ENCODE assay signal across 19 cellular contexts in genomic region chr14:22801716-22802115, GRCh38. TPM values are rescaled to one million over a fixed set of nuclear protein-coding genes. Genes with fewer than 3 reads are reported as not detected.
DNase-seq lines count a peak whose midpoint lies in the region; ATAC-seq, FAIRE-seq and TF ChIP-seq lines count a peak whose summit lies in the region.
"Had no signal": no experiment of that assay in that cellular context is flagged by ENCODE, and none has a peak within 500 bp of the region (broad histone marks: within the 10 kb centered on the region; RNA-seq: fewer than 3 reads in every experiment).

No MANE protein-coding gene starts in this region.

- ATAC-seq in HepG2 (no peak), psoas muscle (no peak)

- CTCF ChIA-PET in HepG2 (lab: Yijun Ruan, JAX; ENCODE audit: low intra/inter-chr PET ratio, low total read pairs) (no interaction called here), GM10248 (lab: Yijun Ruan, JAX) (interaction anchor here (0.9 to 1.7 kb wide), 7 partner anchors 10 to 231 kb away, joined by 3 to 4 read pairs (median 3); no protein-coding TSS in a partner anchor)

- H3K9me3 ChIP-seq in HepG2 (ENCODE audit: low read length) (no peaks in the 10 kb centered on the region), trophoblast cell (ENCODE audit: insufficient read depth, low read depth, low read length) (peaks cover 3% of the 10 kb centered on the region), psoas muscle (no peaks in the 10 kb centered on the region), MM.1S (replicated peaks; ENCODE audit: insufficient read depth, low read length) (no peaks in the 10 kb centered on the region)
- H3K9me3 ChIP-seq: BE2C, Caco-2, HAP-1 had no signal

- in situ Hi-C loops in HepG2 (cut with HindIII; ENCODE audit: extremely low pct_ligation_motif_present, low pct_unique_long_range_greater_than_20kb), result no loop called here

- DNase-seq in CD14-positive monocyte (ENCODE audit: low spot score) (no peak), HL-60 (ENCODE audit: low read depth in 1 of 2, low spot score in 1 of 2) (no peak), HepG2 (ENCODE audit: low spot score) (no peak), trophoblast cell (peak; percentile 69 to 76), psoas muscle (no peak), mesothelial cell of epicardium (ENCODE audit: low spot score in 2 of 2, unreplicated experiment in 2 of 2) (no peak), MM.1S (no peak), GM10248 (ENCODE audit: extremely low spot score) (no peak)
- DNase-seq: 8988T; BE2C; Caco-2; CD8-positive, alpha-beta memory T cell; DND-41; GF-D8; HFFc6 had no signal

- H3K27me3 Mint-ChIP-seq in CD14-positive monocyte (ENCODE audit: low read depth in 3 of 3) (peaks cover 0 to 2% (median 2%) of the 10 kb centered on the region in 3 donors), mesothelial cell of epicardium (ENCODE audit: low read depth) (no peaks in the 10 kb centered on the region)

- H3K9ac ChIP-seq in HepG2 (ENCODE audit: insufficient read depth, low read depth, low read length) (no peak overlapping the region), trophoblast cell (ENCODE audit: low read length) (no peak overlapping the region), MM.1S (ENCODE audit: low read length) (no peak overlapping the region)

- H3K79me2 ChIP-seq in HepG2 (ENCODE audit: insufficient read depth, low read length) (no peaks in the 10 kb centered on the region), trophoblast cell (ENCODE audit: control insufficient read depth, insufficient read depth, low read length, poor library complexity) (no peaks in the 10 kb centered on the region), MM.1S (ENCODE audit: low read length) (no peaks in the 10 kb centered on the region)

- H2BK5ac ChIP-seq in trophoblast cell (ENCODE audit: low read depth, low read length, poor library complexity), result no peak overlapping the region

- peaks cover 4% of the 10 kb centered on the region for H3K79me1 ChIP-seq in trophoblast cell (ENCODE audit: low read length)

- WGBS in HepG2 (ENCODE audit: low lambda C conversion rate), result 39% methylated on average over 8 of the region's 8 CpGs
- no CpG with 5 or more reads among the region's 8 CpGs for whole genome bisulfite sequencing in trophoblast cell (ENCODE audit: extremely low coverage, insufficient coverage, insufficient read length)
- WGBS in psoas muscle, 3 donors, result 81 to 87% (median 87%) methylated on average over 8 of the region's 8 CpGs

- no peak overlapping the region for H2BK120ac ChIP-seq in trophoblast cell (ENCODE audit: insufficient read depth, low read length, poor library complexity)

- BruUV-seq in HepG2 (replicated peaks; lab: Mats Ljungman, UMichigan), result no TSS peak

- no peak for TF ChIP-seq RAD21 in HepG2 (CRISPR knock-in tag; IDR thresholded peaks at IDR 0.05)

- no peaks in the 10 kb centered on the region for H3K9me2 ChIP-seq in MM.1S (replicated peaks; ENCODE audit: insufficient read depth, low read length)

- no peak overlapping the region for H2AK5ac ChIP-seq in trophoblast cell (ENCODE audit: low read length)

- H3K36me3 ChIP-seq in HepG2 (replicated peaks in 1 of 2; ENCODE audit: control insufficient read depth in 1 of 2, insufficient read depth in 2 of 2, low read length in 2 of 2), result no peaks in the 10 kb centered on the region
- H3K36me3 ChIP-seq in trophoblast cell (ENCODE audit: control insufficient read depth in 1 of 2, insufficient read depth in 2 of 2, low read length in 2 of 2), result no peaks in the 10 kb centered on the region
- no peaks in the 10 kb centered on the region for H3K36me3 ChIP-seq in psoas muscle (ENCODE audit: insufficient read depth in 1 of 2, low read depth in 1 of 2)
- no peaks in the 10 kb centered on the region for H3K36me3 ChIP-seq in MM.1S (replicated peaks; ENCODE audit: insufficient read depth, low read length)
- H3K36me3 ChIP-seq: BE2C, HAP-1 had no signal

- H3K27ac Mint-ChIP-seq in CD14-positive monocyte, result peak overlapping the region; percentile 72 to 91 (median 86)
- no peak overlapping the region for H3K27ac Mint-ChIP-seq in mesothelial cell of epicardium
- H3K27ac Mint-ChIP-seq: CD8-positive, alpha-beta memory T cell; HFFc6 had no signal

- H4K12ac ChIP-seq in trophoblast cell (ENCODE audit: low read depth, low read length), result no peak overlapping the region

- H3K18ac ChIP-seq in trophoblast cell (ENCODE audit: low read length), result no peak overlapping the region

- POLR2A ChIA-PET in HepG2 (lab: Yijun Ruan, JAX) (no interaction called here), GM10248 (lab: Yijun Ruan, JAX) (no interaction called here)

- H3K27ac ChIP-seq in HL-60 (replicated peaks) (peak overlapping the region; percentile 66), HepG2 (ENCODE audit: extremely low read length, insufficient read depth, low read length) (no peak overlapping the region), trophoblast cell (ENCODE audit: low read depth, low read length) (no peak overlapping the region), psoas muscle (no peak overlapping the region), MM.1S (ENCODE audit: low read length) (no peak overlapping the region)
- H3K27ac ChIP-seq: C4-2B had no signal

- H3K14ac ChIP-seq in trophoblast cell (ENCODE audit: low read length), result no peak overlapping the region

- intact Hi-C loops in CD14-positive monocyte (cut with micrococcal nuclease) (no loop called here), HepG2 (cut with micrococcal nuclease; ENCODE audit: unreplicated experiment) (no loop called here), psoas muscle (cut with DNase I) (no loop called here)

- H4K20me1 ChIP-seq in HepG2 (ENCODE audit: insufficient read depth, low read length) (no peaks in the 10 kb centered on the region), MM.1S (ENCODE audit: insufficient read depth, low read length) (no peaks in the 10 kb centered on the region)

- H3K36me3 Mint-ChIP-seq in CD14-positive monocyte, result peaks cover 55 to 84% of the 10 kb centered on the region in 2 donors
- peaks cover 4% of the 10 kb centered on the region for H3K36me3 Mint-ChIP-seq in mesothelial cell of epicardium

- H3K4me1 Mint-ChIP-seq in CD14-positive monocyte (peaks cover 92% of the 10 kb centered on the region), mesothelial cell of epicardium (no peaks in the 10 kb centered on the region)
- H3K4me1 Mint-ChIP-seq: CD8-positive, alpha-beta memory T cell had no signal

- no peak for TF ChIP-seq EP300 in HepG2 (IDR thresholded peaks at IDR 0.05; ENCODE audit: low read depth in 2 of 2, low read length in 2 of 2)
- no peak for TF ChIP-seq EP300 in HepG2 (CRISPR knock-in tag; IDR thresholded peaks at IDR 0.05; ENCODE audit: borderline replicate concordance)

- H3K4me2 ChIP-seq in HepG2 (ENCODE audit: low read depth, low read length), result no peak overlapping the region
- H3K4me2 ChIP-seq in trophoblast cell (ENCODE audit: low read length), result no peak overlapping the region
- H3K4me2 ChIP-seq in MM.1S (ENCODE audit: low read depth, low read length), result no peak overlapping the region

- peaks cover 0 to 2% (median 0%) of the 10 kb centered on the region in 7 donors for H3K9me3 Mint-ChIP-seq in CD14-positive monocyte
- H3K9me3 Mint-ChIP-seq in mesothelial cell of epicardium, result peaks cover 4% of the 10 kb centered on the region
- H3K9me3 Mint-ChIP-seq: HFFc6 had no signal

- no peak overlapping the region for H2BK12ac ChIP-seq in trophoblast cell (ENCODE audit: low read length)

- no peak overlapping the region for H3K4me3 ChIP-seq in HL-60 (replicated peaks; ENCODE audit: insufficient read depth, low read length)
- H3K4me3 ChIP-seq in HepG2 (replicated peaks in 1 of 3; ENCODE audit: insufficient read depth in 1 of 3, low read depth in 2 of 3, low read length in 3 of 3), result no peak overlapping the region
- no peak overlapping the region for H3K4me3 ChIP-seq in trophoblast cell (ENCODE audit: low read depth, low read length)
- H3K4me3 ChIP-seq in psoas muscle, result no peak overlapping the region
- H3K4me3 ChIP-seq in MM.1S (ENCODE audit: low read length), result no peak overlapping the region
- H3K4me3 ChIP-seq: HAP-1 had no signal

- H4K8ac ChIP-seq in trophoblast cell (ENCODE audit: low read depth, low read length), result no peak overlapping the region

- no peak for TF ChIP-seq POLR2A in HepG2 (IDR thresholded peaks at IDR 0.05; ENCODE audit: insufficient read depth in 1 of 2, low read depth in 2 of 2, low read length in 2 of 2)

- no peak for TF ChIP-seq CTCF in CD14-positive monocyte (IDR thresholded peaks at IDR 0.05)
- no peak for TF ChIP-seq CTCF in HL-60 (IDR thresholded peaks at IDR 0.05; ENCODE audit: insufficient read depth, low read length)
- TF ChIP-seq CTCF in HepG2 (CRISPR knock-in tag; IDR thresholded peaks at IDR 0.05), result no peak
- no peak for TF ChIP-seq CTCF in psoas muscle (IDR thresholded peaks at IDR 0.05)
- no peak for TF ChIP-seq CTCF in mesothelial cell of epicardium (IDR thresholded peaks at IDR 0.05; ENCODE audit: unreplicated experiment)
- TF ChIP-seq CTCF in MM.1S (IDR thresholded peaks at IDR 0.05; ENCODE audit: low read length), result no peak
- TF ChIP-seq CTCF in GM10248 (IDR thresholded peaks at IDR 0.05; ENCODE audit: control extremely low read depth, extremely low read depth, low read depth, missing control alignments), result no peak

- H3K4me3 Mint-ChIP-seq in CD14-positive monocyte (no peak overlapping the region), mesothelial cell of epicardium (no peak overlapping the region)
- H3K4me3 Mint-ChIP-seq: CD8-positive, alpha-beta memory T cell; HFFc6 had no signal

- FAIRE-seq in HepG2 (lab: Jason Lieb, UNC), result no peak
- FAIRE-seq: H1 had no signal

- H3F3A ChIP-seq in MM.1S (ENCODE audit: insufficient read depth, low read length), result no peaks in the 10 kb centered on the region

- peaks cover 18% of the 10 kb centered on the region for H3K4me1 ChIP-seq in HepG2 (ENCODE audit: insufficient read depth, low read length)
- H3K4me1 ChIP-seq in trophoblast cell (ENCODE audit: control insufficient read depth in 1 of 2, insufficient read depth in 2 of 2, low read length in 2 of 2), result peaks cover 5 to 15% of the 10 kb centered on the region in 2 experiments
- H3K4me1 ChIP-seq in psoas muscle, result no peaks in the 10 kb centered on the region
- H3K4me1 ChIP-seq in MM.1S (ENCODE audit: low read length), result no peaks in the 10 kb centered on the region
- H3K4me1 ChIP-seq: BE2C, HAP-1 had no signal

- H3K23ac ChIP-seq in trophoblast cell (ENCODE audit: low read length), result no peak overlapping the region

- no peak overlapping the region for H3K4ac ChIP-seq in trophoblast cell (ENCODE audit: low read depth, low read length)

- H2AFZ ChIP-seq in HepG2 (ENCODE audit: low read length), result no peak overlapping the region
- no peak overlapping the region for H2AFZ ChIP-seq in trophoblast cell (ENCODE audit: insufficient read depth, low read length, poor library complexity)
- H2AFZ ChIP-seq in MM.1S (ENCODE audit: low read length), result no peak overlapping the region

- no peaks in the 10 kb centered on the region for H3K27me3 ChIP-seq in HL-60 (ENCODE audit: insufficient read depth, poor library complexity, severe bottlenecking)
- no peaks in the 10 kb centered on the region for H3K27me3 ChIP-seq in HepG2 (ENCODE audit: control insufficient read depth in 1 of 2, insufficient read depth in 2 of 2, low read length in 2 of 2)
- no peaks in the 10 kb centered on the region for H3K27me3 ChIP-seq in trophoblast cell (ENCODE audit: insufficient read depth, low read length)
- H3K27me3 ChIP-seq in psoas muscle (ENCODE audit: insufficient read depth in 3 of 3, low read length in 2 of 3), result peaks cover 0 to 11% (median 2%) of the 10 kb centered on the region in 3 donors
- no peaks in the 10 kb centered on the region for H3K27me3 ChIP-seq in MM.1S (replicated peaks; ENCODE audit: insufficient read depth, low read length)

- no peak overlapping the region for H4K91ac ChIP-seq in trophoblast cell (ENCODE audit: low read depth, low read length)

RNA-seq across cellular contexts. Expression of gene SLC7A7, which starts 13.5 kb away (rescaled TPM):
- 100 to 1,000 TPM; 262 to 371 TPM for polyA plus RNA-seq in CD14-positive monocyte
- total RNA-seq in HepG2 (2016; rRNA removed; fragmentation: Illumina TruSeq; extraction: Trizol), result 0.07 and 0.13 TPM in 2 replicates
- total RNA-seq in HepG2 (2016; cell fraction: cytosol; rRNA removed; fragmentation: Illumina TruSeq; extraction: Trizol; ENCODE audit: low read depth), result not detected in 2 replicates
- 0.17 TPM in 1 of 2 replicates, not detected in the other for total RNA-seq in HepG2 (2016; cell fraction: insoluble cytoplasmic fraction; rRNA removed; fragmentation: Illumina TruSeq; extraction: Trizol)
- 0.10 and 0.15 TPM in 2 replicates for total RNA-seq in HepG2 (2016; cell fraction: membrane; rRNA removed; fragmentation: Illumina TruSeq; extraction: Trizol)
- 0.38 TPM in 1 of 2 replicates, not detected in the other for total RNA-seq in HepG2 (2016; cell fraction: nucleus; rRNA removed; fragmentation: Illumina TruSeq; extraction: Trizol)
- 0.63 and 1.1 TPM in 2 replicates for polyA plus RNA-seq in HepG2 (2011; rRNA removed)
- polyA plus RNA-seq in HepG2 (2011; cell fraction: cytosol; rRNA removed), result 0.94 and 1.3 TPM in 2 replicates
- polyA plus RNA-seq in HepG2 (2011; cell fraction: nucleus; rRNA removed), result 2.3 and 2.5 TPM in 2 replicates
- polyA plus RNA-seq in HepG2 (2012), result 1.3 and 1.7 TPM in 2 replicates
- not detected in 2 replicates for polyA plus RNA-seq in HepG2 (2016; cell fraction: cytosol; fragmentation: Illumina TruSeq; extraction: Trizol; ENCODE audit: low read depth)
- 0.19 and 0.40 TPM in 2 replicates for polyA plus RNA-seq in HepG2 (2016; cell fraction: insoluble cytoplasmic fraction; fragmentation: Illumina TruSeq; extraction: Trizol; ENCODE audit: low read depth)
- polyA plus RNA-seq in HepG2 (2016; cell fraction: membrane; fragmentation: Illumina TruSeq; extraction: Trizol; ENCODE audit: low read depth), result 0.23 and 0.27 TPM in 2 replicates
- not detected in 2 replicates for polyA plus RNA-seq in HepG2 (2016; cell fraction: nucleus; fragmentation: Illumina TruSeq; extraction: Trizol; ENCODE audit: insufficient read depth, low read depth)
- polyA minus RNA-seq in HepG2 (2011; rRNA and poly(A)+ RNA removed; ENCODE audit: low replicate concordance), result 1.2 and 3.2 TPM in 2 replicates
- polyA minus RNA-seq in HepG2 (2011; cell fraction: cytosol; rRNA and poly(A)+ RNA removed), result 0.44 TPM in 1 of 2 replicates, not detected in the other
- 0.50 and 0.90 TPM in 2 replicates for polyA minus RNA-seq in HepG2 (2011; cell fraction: nucleus; rRNA and poly(A)+ RNA removed)
- polyA plus RNA-seq in trophoblast cell (2013), result 44.4 and 49.4 TPM in 2 replicates
- total RNA-seq in psoas muscle, result 1 to 10 TPM; 1.3 to 2.6 (median 2.0) TPM
- polyA plus RNA-seq in psoas muscle, result 1 to 10 TPM in 1 of 3 donors, under 1 TPM in 2; 0.93 to 2.6 (median 0.97) TPM
- 8.3 to 9.8 TPM (median 8.9 TPM) in 3 replicates for total RNA-seq in mesothelial cell of epicardium
- polyA plus RNA-seq: CD8-positive, alpha-beta memory T cell had no signal

RNA-seq across cellular contexts. Expression of gene MRPL52, which starts 28.0 kb away (rescaled TPM):
- polyA plus RNA-seq in CD14-positive monocyte (100 to 1,000 TPM; 130 to 164 TPM), HepG2 (2011; rRNA removed) (118 and 123 TPM in 2 replicates), psoas muscle (100 to 1,000 TPM in 2 of 3 donors, 10 to 100 TPM in 1; 92.0 to 246 (median 102) TPM)
- total RNA-seq in HepG2 (2016; rRNA removed; fragmentation: Illumina TruSeq; extraction: Trizol) (329 and 420 TPM in 2 replicates), psoas muscle (10 to 100 TPM; 79.1 to 91.2 (median 84.9) TPM), mesothelial cell of epicardium (67.4 to 77.0 TPM (median 74.4 TPM) in 3 replicates)
- 142 and 155 TPM in 2 replicates for total RNA-seq in HepG2 (2016; cell fraction: cytosol; rRNA removed; fragmentation: Illumina TruSeq; extraction: Trizol; ENCODE audit: low read depth)
- total RNA-seq in HepG2 (2016; cell fraction: insoluble cytoplasmic fraction; rRNA removed; fragmentation: Illumina TruSeq; extraction: Trizol), result 341 and 464 TPM in 2 replicates
- total RNA-seq in HepG2 (2016; cell fraction: membrane; rRNA removed; fragmentation: Illumina TruSeq; extraction: Trizol), result 156 and 160 TPM in 2 replicates
- 109 and 136 TPM in 2 replicates for total RNA-seq in HepG2 (2016; cell fraction: nucleus; rRNA removed; fragmentation: Illumina TruSeq; extraction: Trizol)
- polyA plus RNA-seq in HepG2 (2011; cell fraction: cytosol; rRNA removed), result 96.8 and 121 TPM in 2 replicates
- polyA plus RNA-seq in HepG2 (2011; cell fraction: nucleus; rRNA removed), result 57.8 and 65.3 TPM in 2 replicates
- 191 and 236 TPM in 2 replicates for polyA plus RNA-seq in HepG2 (2012)
- 177 and 226 TPM in 2 replicates for polyA plus RNA-seq in HepG2 (2016; cell fraction: cytosol; fragmentation: Illumina TruSeq; extraction: Trizol; ENCODE audit: low read depth)
- 443 and 518 TPM in 2 replicates for polyA plus RNA-seq in HepG2 (2016; cell fraction: insoluble cytoplasmic fraction; fragmentation: Illumina TruSeq; extraction: Trizol; ENCODE audit: low read depth)
- 154 and 175 TPM in 2 replicates for polyA plus RNA-seq in HepG2 (2016; cell fraction: membrane; fragmentation: Illumina TruSeq; extraction: Trizol; ENCODE audit: low read depth)
- polyA plus RNA-seq in HepG2 (2016; cell fraction: nucleus; fragmentation: Illumina TruSeq; extraction: Trizol; ENCODE audit: insufficient read depth, low read depth), result 256 and 271 TPM in 2 replicates
- polyA minus RNA-seq in HepG2 (2011; rRNA and poly(A)+ RNA removed; ENCODE audit: low replicate concordance), result 17.7 and 30.4 TPM in 2 replicates
- polyA minus RNA-seq in HepG2 (2011; cell fraction: cytosol; rRNA and poly(A)+ RNA removed), result 72.9 and 76.8 TPM in 2 replicates
- polyA minus RNA-seq in HepG2 (2011; cell fraction: nucleus; rRNA and poly(A)+ RNA removed), result 33.7 and 36.6 TPM in 2 replicates
- 216 and 219 TPM in 2 replicates for polyA plus RNA-seq in trophoblast cell (2013)

RNA-seq across cellular contexts. Expression of gene MMP14, which starts 34.7 kb away (rescaled TPM):
- polyA plus RNA-seq in CD14-positive monocyte (under 1 TPM; 0.14 to 0.44 TPM), HepG2 (2011; rRNA removed) (9.8 and 11.3 TPM in 2 replicates), psoas muscle (10 to 100 TPM in 2 of 3 donors, 1 to 10 TPM in 1; 7.6 to 15.1 (median 10.0) TPM)
- total RNA-seq in HepG2 (2016; rRNA removed; fragmentation: Illumina TruSeq; extraction: Trizol) (1.6 and 5.2 TPM in 2 replicates), psoas muscle (10 to 100 TPM in 3 of 4 donors, 1 to 10 TPM in 1; 9.6 to 18.5 (median 14.7) TPM), mesothelial cell of epicardium (302 to 306 TPM (median 304 TPM) in 3 replicates)
- 0.20 and 0.44 TPM in 2 replicates for total RNA-seq in HepG2 (2016; cell fraction: cytosol; rRNA removed; fragmentation: Illumina TruSeq; extraction: Trizol; ENCODE audit: low read depth)
- 2.1 and 5.2 TPM in 2 replicates for total RNA-seq in HepG2 (2016; cell fraction: insoluble cytoplasmic fraction; rRNA removed; fragmentation: Illumina TruSeq; extraction: Trizol)
- 0.71 and 0.79 TPM in 2 replicates for total RNA-seq in HepG2 (2016; cell fraction: membrane; rRNA removed; fragmentation: Illumina TruSeq; extraction: Trizol)
- 4.6 and 5.5 TPM in 2 replicates for total RNA-seq in HepG2 (2016; cell fraction: nucleus; rRNA removed; fragmentation: Illumina TruSeq; extraction: Trizol)
- 5.8 and 6.5 TPM in 2 replicates for polyA plus RNA-seq in HepG2 (2011; cell fraction: cytosol; rRNA removed)
- 25.6 and 29.7 TPM in 2 replicates for polyA plus RNA-seq in HepG2 (2011; cell fraction: nucleus; rRNA removed)
- polyA plus RNA-seq in HepG2 (2012), result 4.8 and 11.1 TPM in 2 replicates
- 0.14 and 0.26 TPM in 2 replicates for polyA plus RNA-seq in HepG2 (2016; cell fraction: cytosol; fragmentation: Illumina TruSeq; extraction: Trizol; ENCODE audit: low read depth)
- polyA plus RNA-seq in HepG2 (2016; cell fraction: insoluble cytoplasmic fraction; fragmentation: Illumina TruSeq; extraction: Trizol; ENCODE audit: low read depth), result 1.7 and 2.1 TPM in 2 replicates
- 0.27 and 0.44 TPM in 2 replicates for polyA plus RNA-seq in HepG2 (2016; cell fraction: membrane; fragmentation: Illumina TruSeq; extraction: Trizol; ENCODE audit: low read depth)
- 9.4 and 10.2 TPM in 2 replicates for polyA plus RNA-seq in HepG2 (2016; cell fraction: nucleus; fragmentation: Illumina TruSeq; extraction: Trizol; ENCODE audit: insufficient read depth, low read depth)
- polyA minus RNA-seq in HepG2 (2011; rRNA and poly(A)+ RNA removed; ENCODE audit: low replicate concordance), result 1.4 and 12.3 TPM in 2 replicates
- polyA minus RNA-seq in HepG2 (2011; cell fraction: cytosol; rRNA and poly(A)+ RNA removed), result 2.5 and 3.8 TPM in 2 replicates
- polyA minus RNA-seq in HepG2 (2011; cell fraction: nucleus; rRNA and poly(A)+ RNA removed), result 4.5 and 4.8 TPM in 2 replicates
- polyA plus RNA-seq in trophoblast cell (2013), result 1,258 and 1,302 TPM in 2 replicates
- polyA plus RNA-seq: CD8-positive, alpha-beta memory T cell; IgD-negative memory B cell had no signal

RNA-seq across cellular contexts. Expression of gene OXA1L, which starts 35.2 kb away (rescaled TPM):
- polyA plus RNA-seq in CD14-positive monocyte (10 to 100 TPM; 61.2 to 86.9 TPM), HepG2 (2011; rRNA removed) (559 and 589 TPM in 2 replicates), psoas muscle (100 to 1,000 TPM; 115 to 168 (median 158) TPM)
- total RNA-seq in HepG2 (2016; rRNA removed; fragmentation: Illumina TruSeq; extraction: Trizol) (216 and 230 TPM in 2 replicates), psoas muscle (100 to 1,000 TPM in 3 of 4 donors, 10 to 100 TPM in 1; 90.7 to 151 (median 131) TPM), mesothelial cell of epicardium (115 to 118 TPM (median 117 TPM) in 3 replicates)
- total RNA-seq in HepG2 (2016; cell fraction: cytosol; rRNA removed; fragmentation: Illumina TruSeq; extraction: Trizol; ENCODE audit: low read depth), result 92.0 and 105 TPM in 2 replicates
- 222 and 225 TPM in 2 replicates for total RNA-seq in HepG2 (2016; cell fraction: insoluble cytoplasmic fraction; rRNA removed; fragmentation: Illumina TruSeq; extraction: Trizol)
- total RNA-seq in HepG2 (2016; cell fraction: membrane; rRNA removed; fragmentation: Illumina TruSeq; extraction: Trizol), result 260 and 273 TPM in 2 replicates
- total RNA-seq in HepG2 (2016; cell fraction: nucleus; rRNA removed; fragmentation: Illumina TruSeq; extraction: Trizol), result 197 and 215 TPM in 2 replicates
- polyA plus RNA-seq in HepG2 (2011; cell fraction: cytosol; rRNA removed), result 516 and 523 TPM in 2 replicates
- 726 and 748 TPM in 2 replicates for polyA plus RNA-seq in HepG2 (2011; cell fraction: nucleus; rRNA removed)
- polyA plus RNA-seq in HepG2 (2012), result 375 and 450 TPM in 2 replicates
- 179 and 202 TPM in 2 replicates for polyA plus RNA-seq in HepG2 (2016; cell fraction: cytosol; fragmentation: Illumina TruSeq; extraction: Trizol; ENCODE audit: low read depth)
- 319 and 338 TPM in 2 replicates for polyA plus RNA-seq in HepG2 (2016; cell fraction: insoluble cytoplasmic fraction; fragmentation: Illumina TruSeq; extraction: Trizol; ENCODE audit: low read depth)
- polyA plus RNA-seq in HepG2 (2016; cell fraction: membrane; fragmentation: Illumina TruSeq; extraction: Trizol; ENCODE audit: low read depth), result 363 and 438 TPM in 2 replicates
- 462 and 464 TPM in 2 replicates for polyA plus RNA-seq in HepG2 (2016; cell fraction: nucleus; fragmentation: Illumina TruSeq; extraction: Trizol; ENCODE audit: insufficient read depth, low read depth)
- 284 and 598 TPM in 2 replicates for polyA minus RNA-seq in HepG2 (2011; rRNA and poly(A)+ RNA removed; ENCODE audit: low replicate concordance)
- polyA minus RNA-seq in HepG2 (2011; cell fraction: cytosol; rRNA and poly(A)+ RNA removed), result 252 and 275 TPM in 2 replicates
- 335 and 404 TPM in 2 replicates for polyA minus RNA-seq in HepG2 (2011; cell fraction: nucleus; rRNA and poly(A)+ RNA removed)
- polyA plus RNA-seq in trophoblast cell (2013), result 77.7 and 78.2 TPM in 2 replicates

Comparison
In these comparisons a context has a peak if more than half of its experiments do, and no peak if none do; other contexts are left out.
1. DNase-seq: peak in trophoblast cell (2 of 2); none in CD14-positive monocyte (single experiment), HL-60 (0 of 2), HepG2 (single experiment), psoas muscle (0 of 2), mesothelial cell of epicardium (0 of 2), MM.1S (single experiment) and GM10248 (single experiment).
2. RNA of gene MMP14, which starts 34.7 kb away (total RNA-seq): 302 to 306 TPM in mesothelial cell of epicardium; 9.6 to 18.5 TPM in psoas muscle and 0.20 to 5.5 TPM in HepG2; every median in the first group is over 10 times any median in the second.